8 cellular contexts compared by ENCODE assay signal in the genomic region with DNA sequence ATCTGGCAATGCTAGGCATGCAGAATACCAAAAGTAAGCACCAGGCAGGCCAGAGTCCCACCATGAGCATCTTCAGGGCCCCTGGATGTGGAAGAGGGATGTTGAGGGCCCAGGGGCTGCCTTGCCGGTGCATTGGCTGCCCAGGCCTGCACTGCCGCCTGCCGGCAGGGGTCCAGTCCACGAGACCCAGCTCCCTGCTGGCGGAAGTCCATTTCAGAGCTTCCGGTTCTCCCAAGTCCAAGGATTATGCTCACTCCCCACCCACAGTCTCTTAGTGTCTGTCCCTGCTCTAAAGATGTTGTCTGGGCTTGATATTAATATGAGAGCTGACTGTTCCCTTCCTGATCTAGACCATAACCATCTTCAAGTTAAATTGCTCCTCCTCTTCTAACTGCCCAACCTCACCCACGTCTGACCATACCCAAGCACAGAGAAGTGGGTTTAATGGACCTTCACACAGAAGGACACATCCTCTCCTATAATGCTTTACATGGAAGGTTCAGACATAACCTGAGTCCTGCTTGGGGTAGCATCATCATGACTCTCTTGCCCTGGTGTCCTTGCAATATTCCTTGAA.
DNase-seq lines count a peak whose midpoint lies in the region; ATAC-seq and TF ChIP-seq lines count a peak whose summit lies in the region.

No MANE protein-coding gene starts in this region.

- TF ChIP-seq CTCF in 22Rv1 (IDR thresholded peaks at IDR 0.05) (peak; percentile 60), astrocyte of the cerebellum (IDR thresholded peaks at IDR 0.05; ENCODE audit: low read depth, low read length, missing control alignments) (peak; percentile 51)

- ATAC-seq in HG03469 (IDR thresholded peaks at IDR 0.05; ENCODE audit: unreplicated experiment): no peak

- no peak overlapping the region for H3K4me3 ChIP-seq in astrocyte of the cerebellum (ENCODE audit: low read depth, low read length)

- no peak overlapping the region for H3K27ac ChIP-seq in 22Rv1

- DNase-seq in HuH-7.5 (ENCODE audit: low spot score) (peak; percentile 35), astrocyte of the cerebellum (ENCODE audit: low read depth) (no peak), kidney tubule cell (ENCODE audit: low spot score) (peak; percentile 50), NCI-H1417 (lab: John Stamatoyannopoulos, UW) (no peak), DMS153 (lab: John Stamatoyannopoulos, UW) (no peak)
- DNase-seq in stimulated activated CD4-positive, alpha-beta T cell treated with anti-CD3 and anti-CD28 coated beads, Interleukin-4, amount 100 ng/mL, for 1 hour: no peak

- in situ Hi-C loops in astrocyte of the cerebellum (cut with HindIII; ENCODE audit: low sequenced_read_pairs): no loop called here

Comparison
In these comparisons a context has a peak if more than half of its experiments do, and no peak if none do; other contexts are left out.
1. DNase-seq: peak in HuH-7.5 (single experiment) and kidney tubule cell (single experiment); none in astrocyte of the cerebellum (single experiment), stimulated activated CD4-positive, alpha-beta T cell treated with anti-CD3 and anti-CD28 coated beads, Interleukin-4, amount 100 ng/mL, for 1 hour (single experiment), NCI-H1417 (0 of 3) and DMS153 (single experiment).